24 cellular contexts compared by ENCODE assay signal in genomic region chr2:218019411-218020060, GRCh38. TPM values are rescaled to one million over a fixed set of nuclear protein-coding genes. Genes with fewer than 3 reads are reported as not detected.
DNase-seq lines count a peak whose midpoint lies in the region; ATAC-seq and TF ChIP-seq lines count a peak whose summit lies in the region.
"Had no signal": no experiment of that assay in that cellular context is flagged by ENCODE, and none has a peak within 500 bp of the region (broad histone marks: within the 10 kb centered on the region; RNA-seq: fewer than 3 reads in every experiment).

No MANE protein-coding gene starts in this region.

- no peaks in the 10 kb centered on the region for H3K79me2 ChIP-seq in Karpas-422 (ENCODE audit: low read length)

- no TSS peak for BruUV-seq in A673 (replicated peaks; lab: Mats Ljungman, UMichigan)

- H3K27ac Mint-ChIP-seq in naive thymus-derived CD4-positive, alpha-beta T cell, result no peak overlapping the region
- H3K27ac Mint-ChIP-seq: CD4-positive, alpha-beta memory T cell had no signal

- POLR2A ChIA-PET in A673 (lab: Charles Lee; ENCODE audit: low non-redundant PET), result no interaction called here
- POLR2A ChIA-PET in naive thymus-derived CD4-positive, alpha-beta T cell (lab: Charles Lee), result no interaction called here

- H3K36me3 ChIP-seq in A673 (ENCODE audit: insufficient read depth, low read length, poor library complexity, severe bottlenecking) (no peaks in the 10 kb centered on the region), Karpas-422 (ENCODE audit: insufficient read depth, low read length) (no peaks in the 10 kb centered on the region)
- H3K36me3 ChIP-seq in naive thymus-derived CD4-positive, alpha-beta T cell (ENCODE audit: control insufficient read depth in 2 of 3, insufficient read depth in 3 of 3, low read length in 3 of 3), result no peaks in the 10 kb centered on the region
- H3K36me3 ChIP-seq: transverse colon had no signal

- H3K4me3 ChIP-seq in A673 (ENCODE audit: low read depth, low read length, poor library complexity, severe bottlenecking) (no peak overlapping the region), Karpas-422 (ENCODE audit: low read length) (no peak overlapping the region)
- H3K4me3 ChIP-seq in naive thymus-derived CD4-positive, alpha-beta T cell (ENCODE audit: low read length), result no peak overlapping the region
- H3K4me3 ChIP-seq: A549, GM23248, SK-N-MC, transverse colon had no signal

- peaks cover 37% of the 10 kb centered on the region for H3K4me1 ChIP-seq in A673 (ENCODE audit: insufficient read depth, low read length, poor library complexity, severe bottlenecking)
- H3K4me1 ChIP-seq in Karpas-422 (ENCODE audit: low read length), result peaks cover 14% of the 10 kb centered on the region
- H3K4me1 ChIP-seq in naive thymus-derived CD4-positive, alpha-beta T cell (ENCODE audit: control insufficient read depth in 2 of 2, insufficient read depth in 2 of 2, low read length in 2 of 2), result no peaks in the 10 kb centered on the region

- H3K9me3 Mint-ChIP-seq in naive thymus-derived CD4-positive, alpha-beta T cell, result no peaks in the 10 kb centered on the region
- H3K9me3 Mint-ChIP-seq: CD4-positive, alpha-beta memory T cell had no signal

- H3K36me3 Mint-ChIP-seq in naive thymus-derived CD4-positive, alpha-beta T cell, result no peaks in the 10 kb centered on the region
- H3K36me3 Mint-ChIP-seq: CD4-positive, alpha-beta memory T cell had no signal

- H3K4me2 ChIP-seq in Karpas-422 (ENCODE audit: low read depth, low read length, poor library complexity, severe bottlenecking), result peak overlapping the region; percentile 26
- H3K4me2 ChIP-seq: A549 had no signal

- peaks cover 0 to 3% (median 0%) of the 10 kb centered on the region in 7 donors for H3K4me1 Mint-ChIP-seq in naive thymus-derived CD4-positive, alpha-beta T cell

- intact Hi-C loops in A673 (cut with micrococcal nuclease; ENCODE audit: unreplicated experiment), result no loop called here
- intact Hi-C loops in naive thymus-derived CD4-positive, alpha-beta T cell (cut with micrococcal nuclease), result no loop called here

- CTCF ChIA-PET in A673 (lab: Charles Lee), result no interaction called here
- CTCF ChIA-PET in naive thymus-derived CD4-positive, alpha-beta T cell (lab: Charles Lee), result no interaction called here

- no peaks in the 10 kb centered on the region for H3K9me2 ChIP-seq in Karpas-422 (replicated peaks; ENCODE audit: insufficient read depth, low read length)

- peak; percentile 39 for ATAC-seq in naive thymus-derived CD4-positive, alpha-beta T cell
- no peak for ATAC-seq in HG02610 (IDR thresholded peaks at IDR 0.05; ENCODE audit: unreplicated experiment)
- no peak for ATAC-seq in stimulated activated naive CD8-positive, alpha-beta T cell treated with anti-CD3 and anti-CD28 coated beads, Interleukin-15, Interleukin-2, amounts not matched to agents 100 U/mL and 50 U/mL, for 24 hours
- ATAC-seq: A549, HepG2 had no signal

- no peak overlapping the region for H3K9ac ChIP-seq in Karpas-422 (ENCODE audit: low read length)
- H3K9ac ChIP-seq: GM23248 had no signal

- TF ChIP-seq CTCF in A673 (conservative IDR thresholded peaks at IDR 0.05; ENCODE audit: low read depth, low read length), result no peak

- H3K27me3 ChIP-seq in A673 (replicated peaks; ENCODE audit: insufficient read depth, low read depth, low read length, poor library complexity) (no peaks in the 10 kb centered on the region), Karpas-422 (ENCODE audit: low read length) (no peaks in the 10 kb centered on the region)
- H3K27me3 ChIP-seq in naive thymus-derived CD4-positive, alpha-beta T cell (ENCODE audit: control insufficient read depth in 2 of 2, insufficient read depth in 2 of 2, low read length in 2 of 2), result no peaks in the 10 kb centered on the region
- H3K27me3 ChIP-seq: transverse colon had no signal

- no peaks in the 10 kb centered on the region for H3K9me3 ChIP-seq in A673 (ENCODE audit: low read depth, low read length, poor library complexity, severe bottlenecking)
- H3K9me3 ChIP-seq in Karpas-422 (ENCODE audit: low read length), result no peaks in the 10 kb centered on the region
- H3K9me3 ChIP-seq in naive thymus-derived CD4-positive, alpha-beta T cell (ENCODE audit: control insufficient read depth in 2 of 3, low read length in 3 of 3), result no peaks in the 10 kb centered on the region
- H3K9me3 ChIP-seq: A549, transverse colon had no signal

- H3K27ac ChIP-seq in A673 (ENCODE audit: low read depth, low read length, poor library complexity, severe bottlenecking), result peak overlapping the region; percentile 42
- H3K27ac ChIP-seq in Karpas-422 (ENCODE audit: low read length), result no peak overlapping the region
- no peak overlapping the region for H3K27ac ChIP-seq in naive thymus-derived CD4-positive, alpha-beta T cell (ENCODE audit: low read depth, low read length)
- H3K27ac ChIP-seq: A549, GM23248, transverse colon had no signal

- no peak overlapping the region for H3K4me3 Mint-ChIP-seq in naive thymus-derived CD4-positive, alpha-beta T cell
- H3K4me3 Mint-ChIP-seq: CD4-positive, alpha-beta memory T cell had no signal

- peaks cover 0 to 2% (median 2%) of the 10 kb centered on the region in 5 donors for H3K27me3 Mint-ChIP-seq in naive thymus-derived CD4-positive, alpha-beta T cell

- H4K20me1 ChIP-seq in Karpas-422 (ENCODE audit: insufficient read depth, low read depth, low read length), result no peaks in the 10 kb centered on the region

- H2AFZ ChIP-seq in Karpas-422 (ENCODE audit: low read length), result no peak overlapping the region
- H2AFZ ChIP-seq: GM23248 had no signal

- no peak for DNase-seq in A673 (ENCODE audit: low spot score)
- DNase-seq in Karpas-422, result no peak
- DNase-seq in SKM-1 (lab: John Stamatoyannopoulos, UW; ENCODE audit: unreplicated experiment), result peak; percentile 84
- no peak for DNase-seq in naive thymus-derived CD4-positive, alpha-beta T cell
- no peak for DNase-seq in effector CD4-positive, alpha-beta T cell
- no peak for DNase-seq in activated CD4-positive, alpha-beta T cell treated with anti-CD3 and anti-CD28 coated beads for 48 hours
- no peak for DNase-seq in stimulated activated naive CD8-positive, alpha-beta T cell treated with anti-CD3 and anti-CD28 coated beads, Interleukin-15, Interleukin-2, amounts not matched to agents 100 U/mL and 50 U/mL, for 24 hours
- DNase-seq: activated CD4-positive, alpha-beta T cell treated with anti-CD3 and anti-CD28 coated beads, Interleukin-2, amount 50 U/mL, for 48 hours; activated naive CD4-positive, alpha-beta T cell; activated T-cell treated with anti-CD3 and anti-CD28 coated beads for 4 hours; CD4-positive, alpha-beta memory T cell; DMS79; GM23248; kidney glomerular epithelial cell; NCI-H1048; NCI-H2081 treated with DMSO at 0.1 percent for 48 hours; NCI-H524; transverse colon had no signal

RNA-seq across cellular contexts. Expression of gene TNS1, which starts 16.7 kb away (rescaled TPM):
- total RNA-seq in A673 (2021), result 88.9 and 99.6 TPM in 2 replicates
- 1.7 TPM in 1 of 2 replicates, not detected in the other for total RNA-seq in Karpas-422 (2014; rRNA removed; shearing (Covaris generic); ENCODE audit: low replicate concordance)
- 1 to 10 TPM in 2 of 5 experiments, under 1 TPM in 3; 0.50 to 5.0 (median 0.81) TPM for total RNA-seq in naive thymus-derived CD4-positive, alpha-beta T cell
- not detected for polyA plus RNA-seq in naive thymus-derived CD4-positive, alpha-beta T cell
- total RNA-seq: OCI-LY7 had no signal
- polyA plus RNA-seq: CD4-positive, alpha-beta memory T cell had no signal

RNA-seq across cellular contexts. Expression of gene RUFY4, which starts 49.5 kb away (rescaled TPM):
- 0.26 and 1.3 TPM in 2 replicates for total RNA-seq in A673 (2021)
- total RNA-seq in Karpas-422 (2014; rRNA removed; shearing (Covaris generic); ENCODE audit: low replicate concordance), result 0.11 TPM in 1 of 2 replicates, not detected in the other
- 1 to 10 TPM in 4 of 5 experiments, under 1 TPM in 1; 0.40 to 6.6 (median 2.4) TPM for total RNA-seq in naive thymus-derived CD4-positive, alpha-beta T cell
- not detected for polyA plus RNA-seq in naive thymus-derived CD4-positive, alpha-beta T cell
- total RNA-seq: GM23248, HepG2, OCI-LY7 had no signal
- polyA plus RNA-seq: GM23248, HepG2, neural cell had no signal

Comparison
In these comparisons a context has a peak if more than half of its experiments do, and no peak if none do; other contexts are left out.
1. RNA of gene TNS1, which starts 16.7 kb away (total RNA-seq): 88.9 to 99.6 TPM in A673; 1.7 TPM in Karpas-422 and 0.50 to 5.0 TPM in naive thymus-derived CD4-positive, alpha-beta T cell; every median in the first group is over 10 times any median in the second.